8 cellular contexts compared by ENCODE assay signal in the genomic region with DNA sequence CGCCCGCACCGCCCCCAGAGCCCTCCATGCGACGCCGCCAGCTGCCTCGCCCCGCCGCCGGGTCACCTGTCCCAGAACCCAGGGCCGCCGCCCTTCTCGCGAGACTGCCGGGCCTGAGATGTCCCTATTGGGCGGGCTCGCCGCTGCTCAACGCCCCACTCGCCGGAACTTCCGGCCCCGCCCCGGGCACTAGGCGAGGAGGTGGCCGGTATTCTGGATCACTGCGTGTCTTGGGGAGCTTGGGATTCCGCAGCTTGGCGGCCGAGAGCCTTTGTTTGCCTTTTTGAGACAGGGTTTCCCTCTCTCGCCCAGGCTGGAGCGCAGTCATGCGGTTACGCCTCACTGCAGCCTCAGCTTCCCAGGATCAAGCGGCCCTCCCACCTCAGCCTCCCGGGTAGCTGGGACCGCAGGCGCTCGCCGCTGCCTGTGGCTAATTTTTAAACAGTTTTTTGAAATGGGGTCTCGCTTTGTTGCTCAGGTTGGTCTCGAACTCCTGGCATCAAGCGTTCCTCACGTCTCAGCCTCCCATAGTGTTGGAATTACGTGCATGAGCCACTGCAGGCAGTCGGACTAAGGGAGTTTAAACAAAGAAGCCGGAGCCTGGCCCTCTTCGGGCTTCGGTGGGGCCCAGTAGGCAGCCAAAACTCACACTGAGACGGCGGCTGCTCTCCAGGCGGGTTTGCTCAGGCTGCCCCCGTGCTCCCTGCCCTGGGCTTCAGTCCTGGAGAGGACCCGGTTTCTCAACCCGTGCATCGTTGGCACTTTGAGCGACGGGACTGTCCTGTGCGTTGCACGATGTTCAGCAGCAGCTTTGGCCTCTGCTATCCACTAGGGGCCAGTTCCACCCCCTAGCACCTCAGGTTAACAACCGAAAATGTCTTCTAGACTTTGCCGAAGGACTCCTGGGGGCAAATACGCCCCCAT. TPM values are rescaled to one million over a fixed set of nuclear protein-coding genes. Genes with fewer than 3 reads are reported as not detected.
DNase-seq lines count a peak whose midpoint lies in the region; ATAC-seq and TF ChIP-seq lines count a peak whose summit lies in the region.

A gene (minus strand): TSS at position 43 of the 924 bp plus-strand sequence. CDS start 15 bp downstream, at position 28.

- no peaks in the 10 kb centered on the region; the same call in 1 of the 2 replicates for H3K36me3 ChIP-seq in GM23338 (ENCODE audit: insufficient read depth)

- peak within 1 kb of the TSS; percentile 72 for H3K4me3 ChIP-seq in GM23338

- H3F3A ChIP-seq in GM23338 (replicated peaks; ENCODE audit: low read depth), result no peaks in the 10 kb centered on the region

- H3K9me2 ChIP-seq in GM23338 (ENCODE audit: insufficient read depth), result no peaks in the 10 kb centered on the region

- H3K27me3 Mint-ChIP-seq in GM23338 (ENCODE audit: insufficient read depth, low read depth, poor library complexity), result no peaks in the 10 kb centered on the region
- no peaks in the 10 kb centered on the region for H3K27me3 Mint-ChIP-seq in activated T-helper 1 cell treated with anti-CD3 and anti-CD28 coated beads, Interleukin-12 subunit alpha, Interleukin-12 subunit beta, Interleukin-2, Interleukin-4 antibody, amounts not matched to agents 30 ng/mL and 10 ng/mL and 1 ng/mL, durations not matched to agents 14 hours and 24 hours and 36 hours (ENCODE audit: insufficient read depth)
- no peaks in the 10 kb centered on the region for H3K27me3 Mint-ChIP-seq in naive B cell

- TF ChIP-seq CTCF in GM23338 (conservative IDR thresholded peaks at IDR 0.05; ENCODE audit: low read depth in 2 of 2), result no peak

- H3K4me2 ChIP-seq in GM23338, result peak within 1 kb of the TSS; percentile 85

- peak within 1 kb of the TSS; percentile 90 for H3K27ac ChIP-seq in GM23338 (ENCODE audit: low read depth)

- peak within 1 kb of the TSS; percentile 81 for H3K4me3 Mint-ChIP-seq in GM23338
- H3K4me3 Mint-ChIP-seq in activated T-helper 1 cell treated with anti-CD3 and anti-CD28 coated beads, Interleukin-12 subunit alpha, Interleukin-12 subunit beta, Interleukin-2, Interleukin-4 antibody, amounts not matched to agents 30 ng/mL and 10 ng/mL and 1 ng/mL, durations not matched to agents 14 hours and 24 hours and 36 hours, result peak within 1 kb of the TSS; percentile 87
- H3K4me3 Mint-ChIP-seq in naive B cell, result peak within 1 kb of the TSS; percentile 78 to 92 (median 87)
- peak within 1 kb of the TSS; percentile 78 for H3K4me3 Mint-ChIP-seq in stimulated activated effector memory CD8-positive, alpha-beta T cell treated with anti-CD3 and anti-CD28 coated beads, Interleukin-12 subunit alpha, Interleukin-12 subunit beta, amount 100 ng/mL, for 72 hours

- intact Hi-C loops in activated T-helper 1 cell treated with anti-CD3 and anti-CD28 coated beads, Interleukin-12 subunit alpha, Interleukin-12 subunit beta, Interleukin-2, Interleukin-4 antibody, amounts not matched to agents 30 ng/mL and 10 ng/mL and 1 ng/mL, durations not matched to agents 14 hours and 24 hours and 36 hours (cut with micrococcal nuclease), result loop anchor here (1.0 to 5.0 kb wide), 4 partner anchors 14 to 1267 kb away; no protein-coding TSS in a partner anchor

- H3K79me2 ChIP-seq in GM23338 (replicated peaks; ENCODE audit: insufficient read depth), result peaks cover 40% of the 10 kb centered on the region

- no peaks in the 10 kb centered on the region for H3K27me3 ChIP-seq in GM23338 (ENCODE audit: insufficient read depth)

- H3K9me3 Mint-ChIP-seq in GM23338, result peaks cover 70% of the 10 kb centered on the region
- H3K9me3 Mint-ChIP-seq in activated T-helper 1 cell treated with anti-CD3 and anti-CD28 coated beads, Interleukin-12 subunit alpha, Interleukin-12 subunit beta, Interleukin-2, Interleukin-4 antibody, amounts not matched to agents 30 ng/mL and 10 ng/mL and 1 ng/mL, durations not matched to agents 14 hours and 24 hours and 36 hours, result peaks cover 5% of the 10 kb centered on the region
- H3K9me3 Mint-ChIP-seq in naive B cell, result no peaks in the 10 kb centered on the region
- H3K9me3 Mint-ChIP-seq in stimulated activated effector memory CD8-positive, alpha-beta T cell treated with anti-CD3 and anti-CD28 coated beads, Interleukin-12 subunit alpha, Interleukin-12 subunit beta, amount 100 ng/mL, for 72 hours, result no peaks in the 10 kb centered on the region

- H3K4me1 Mint-ChIP-seq in GM23338 (peaks cover 22% of the 10 kb centered on the region), naive B cell (peaks cover 32 to 42% (median 39%) of the 10 kb centered on the region in 3 donors)
- peaks cover 43% of the 10 kb centered on the region for H3K4me1 Mint-ChIP-seq in activated T-helper 1 cell treated with anti-CD3 and anti-CD28 coated beads, Interleukin-12 subunit alpha, Interleukin-12 subunit beta, Interleukin-2, Interleukin-4 antibody, amounts not matched to agents 30 ng/mL and 10 ng/mL and 1 ng/mL, durations not matched to agents 14 hours and 24 hours and 36 hours (ENCODE audit: low read depth)
- peaks cover 31% of the 10 kb centered on the region for H3K4me1 Mint-ChIP-seq in stimulated activated effector memory CD8-positive, alpha-beta T cell treated with anti-CD3 and anti-CD28 coated beads, Interleukin-12 subunit alpha, Interleukin-12 subunit beta, amount 100 ng/mL, for 72 hours

- peaks cover 5% of the 10 kb centered on the region; the same call in 1 of the 2 replicates for H3K4me1 ChIP-seq in GM23338 (ENCODE audit: insufficient read depth)

- peak; percentile 91 for DNase-seq in EH (ENCODE audit: low read depth)
- peak; percentile 90 for DNase-seq in GM23338 (ENCODE audit: low spot score)
- DNase-seq in Kasumi-1 (lab: John Stamatoyannopoulos, UW), result peak; percentile 83 to 86
- peak; percentile 89 for DNase-seq in RPMI7951 (ENCODE audit: low read depth)
- DNase-seq in activated T-helper 1 cell treated with anti-CD3 and anti-CD28 coated beads, Interleukin-12 subunit alpha, Interleukin-12 subunit beta, Interleukin-2, Interleukin-4 antibody, amounts not matched to agents 30 ng/mL and 10 ng/mL and 1 ng/mL, durations not matched to agents 14 hours and 24 hours and 36 hours (ENCODE audit: low spot score), result peak; percentile 94
- DNase-seq in fibroblast of gingiva (ENCODE audit: low read depth), result peak; percentile 89
- peak; percentile 96 for DNase-seq in naive B cell
- DNase-seq in stimulated activated effector memory CD8-positive, alpha-beta T cell treated with anti-CD3 and anti-CD28 coated beads, Interleukin-12 subunit alpha, Interleukin-12 subunit beta, amount 100 ng/mL, for 72 hours (ENCODE audit: low spot score in 2 of 2), result peak; percentile 88 to 95

- H3K27ac Mint-ChIP-seq in GM23338, result peak within 1 kb of the TSS; percentile 97
- H3K27ac Mint-ChIP-seq in activated T-helper 1 cell treated with anti-CD3 and anti-CD28 coated beads, Interleukin-12 subunit alpha, Interleukin-12 subunit beta, Interleukin-2, Interleukin-4 antibody, amounts not matched to agents 30 ng/mL and 10 ng/mL and 1 ng/mL, durations not matched to agents 14 hours and 24 hours and 36 hours, result peak within 1 kb of the TSS; percentile 81
- H3K27ac Mint-ChIP-seq in naive B cell, result peak within 1 kb of the TSS; percentile 77 to 92 (median 86)
- H3K27ac Mint-ChIP-seq in stimulated activated effector memory CD8-positive, alpha-beta T cell treated with anti-CD3 and anti-CD28 coated beads, Interleukin-12 subunit alpha, Interleukin-12 subunit beta, amount 100 ng/mL, for 72 hours, result peak within 1 kb of the TSS; percentile 87

- ATAC-seq in GM23338, result peak; percentile 89
- ATAC-seq in naive B cell (ENCODE audit: low read depth in 2 of 2), result peak; percentile 84 to 88
- peak; percentile 96 for ATAC-seq in stimulated activated effector memory CD8-positive, alpha-beta T cell treated with anti-CD3 and anti-CD28 coated beads, Interleukin-12 subunit alpha, Interleukin-12 subunit beta, amount 100 ng/mL, for 72 hours

- H3K36me3 Mint-ChIP-seq in GM23338 (ENCODE audit: low read depth) (peaks cover 36% of the 10 kb centered on the region), naive B cell (no peaks in the 10 kb centered on the region)
- H3K36me3 Mint-ChIP-seq in activated T-helper 1 cell treated with anti-CD3 and anti-CD28 coated beads, Interleukin-12 subunit alpha, Interleukin-12 subunit beta, Interleukin-2, Interleukin-4 antibody, amounts not matched to agents 30 ng/mL and 10 ng/mL and 1 ng/mL, durations not matched to agents 14 hours and 24 hours and 36 hours (ENCODE audit: low read depth), result peaks cover 14% of the 10 kb centered on the region
- peaks cover 36% of the 10 kb centered on the region for H3K36me3 Mint-ChIP-seq in stimulated activated effector memory CD8-positive, alpha-beta T cell treated with anti-CD3 and anti-CD28 coated beads, Interleukin-12 subunit alpha, Interleukin-12 subunit beta, amount 100 ng/mL, for 72 hours

- no peak within 1 kb of the TSS for H2AFZ ChIP-seq in GM23338

- peaks cover 4% of the 10 kb centered on the region; the same call in 1 of the 2 replicates for H4K20me1 ChIP-seq in GM23338 (replicated peaks; ENCODE audit: insufficient read depth)

TF ChIP-seq in GM23338, 12 proteins besides CTCF, POLR2A, EP300 and RAD21:
- TF ChIP-seq JUNB (IDR thresholded peaks at IDR 0.05; ENCODE audit: unreplicated experiment) (no peak), POLR2AphosphoS5 (IDR thresholded peaks at IDR 0.05; ENCODE audit: low read depth) (peak; percentile 74)

RNA-seq across cellular contexts. Expression of the gene that starts here (rescaled TPM):
- total RNA-seq in GM23338 (2014; rRNA removed; shearing (Covaris generic)), result 27.1 and 30.3 TPM in 2 replicates
- polyA plus RNA-seq in GM23338 (2016; fragmentation: Nextera tagmentation; extraction: Ambion mirVana), result 6.7 and 7.7 TPM in 2 replicates
- 22.2 and 23.2 TPM in 2 replicates for total RNA-seq in RPMI7951 (2014; rRNA removed; shearing (Covaris generic))
- 33.0 and 33.7 TPM in 2 replicates for total RNA-seq in activated T-helper 1 cell treated with anti-CD3 and anti-CD28 coated beads, Interleukin-12 subunit alpha, Interleukin-12 subunit beta, Interleukin-2, Interleukin-4 antibody, amounts not matched to agents 30 ng/mL and 10 ng/mL and 1 ng/mL, durations not matched to agents 14 hours and 24 hours and 36 hours
- polyA plus RNA-seq in naive B cell (ENCODE audit: low read depth in 6 of 6), result 10 to 100 TPM in 4 of 6 donors, 1 to 10 TPM in 2; 4.5 to 34.3 (median 13.8) TPM

Comparison
In these comparisons a context has a peak if more than half of its experiments do, and no peak if none do; other contexts are left out.
1. Peak in every context shown above with its lines: DNase-seq, ATAC-seq, H3K4me3 ChIP-seq and H3K27ac ChIP-seq.